In genomic region chr2:73987109-73987947, GRCh38 we compare ENCODE assay signal across 8 cellular contexts. TPM values are rescaled to one million over a fixed set of nuclear protein-coding genes. Genes with fewer than 3 reads are reported as not detected.
A peak's percentile ranks its signal among the peaks of the same experiment; 100 is the strongest.
DNase-seq lines count a peak whose midpoint lies in the region; ATAC-seq, FAIRE-seq and TF ChIP-seq lines count a peak whose summit lies in the region.

No MANE protein-coding gene starts in this region.

- peak overlapping the region; percentile 93 for H3K4me2 ChIP-seq in GM23338
- peak overlapping the region; percentile 88 for H3K4me2 ChIP-seq in SK-N-SH

- peaks cover 46% of the 10 kb centered on the region for H3K4me1 ChIP-seq in GM23338 (ENCODE audit: insufficient read depth)
- H3K4me1 ChIP-seq in SK-N-SH (ENCODE audit: control insufficient read depth in 1 of 2, insufficient read depth in 2 of 2, low read depth in 1 of 2, low read length in 1 of 2): peaks cover 6 to 46% of the 10 kb centered on the region in 2 experiments; a peak in 3 of 4 replicates
- H3K4me1 ChIP-seq in upper lobe of right lung: peaks cover 57% of the 10 kb centered on the region

- H3K27me3 Mint-ChIP-seq in GM23338 (ENCODE audit: insufficient read depth, low read depth, poor library complexity): peaks cover 36% of the 10 kb centered on the region

- H3K9me2 ChIP-seq in GM23338 (ENCODE audit: insufficient read depth) (no peaks in the 10 kb centered on the region), SK-N-SH (no peaks in the 10 kb centered on the region)

- peaks cover 26% of the 10 kb centered on the region for H3K27me3 ChIP-seq in GM23338 (ENCODE audit: insufficient read depth)
- H3K27me3 ChIP-seq in SK-N-SH (ENCODE audit: insufficient read depth): no peaks in the 10 kb centered on the region
- no peaks in the 10 kb centered on the region for H3K27me3 ChIP-seq in upper lobe of right lung

- no peak overlapping the region for H3K9ac ChIP-seq in SK-N-SH

- H3K36me3 Mint-ChIP-seq in GM23338 (ENCODE audit: low read depth): peaks cover 43% of the 10 kb centered on the region

- H3K27ac ChIP-seq in GM23338 (ENCODE audit: low read depth) (no peak overlapping the region), SK-N-SH (ENCODE audit: low read depth in 2 of 2, low read length in 1 of 2) (0 out of 4 replicates have a peak overlapping the region, but pooled peaks of 1 of the 2 experiments have one; percentile 34), upper lobe of right lung (no peak overlapping the region)

- DNase-seq in GM23338 (ENCODE audit: low spot score) (peak; percentile 32), SK-N-SH (peak; percentile 62), choroid plexus epithelial cell (ENCODE audit: low read depth) (peak; percentile 52), midbrain (lab: John Stamatoyannopoulos, UW) (peak; percentile 60), upper lobe of right lung (peak; percentile 77), HTR-8/SVneo (ENCODE audit: insufficient read length, low spot score) (no peak)

- H4K20me1 ChIP-seq in GM23338 (replicated peaks; ENCODE audit: insufficient read depth) (peaks cover 38% of the 10 kb centered on the region), SK-N-SH (ENCODE audit: insufficient read depth) (peaks cover 11% of the 10 kb centered on the region; the same call in 1 of the 2 replicates)

- ATAC-seq in GM23338: peak; percentile 8
- ATAC-seq in upper lobe of right lung: peak; percentile 39
- ATAC-seq in GM21737 (IDR thresholded peaks at IDR 0.05; ENCODE audit: unreplicated experiment): no peak
- ATAC-seq in GM21786 (IDR thresholded peaks at IDR 0.05; ENCODE audit: unreplicated experiment): no peak

- H3K4me1 Mint-ChIP-seq in GM23338: peaks cover 52% of the 10 kb centered on the region

- TF ChIP-seq RAD21 in SK-N-SH (IDR thresholded peaks at IDR 0.05; ENCODE audit: low read length): peak; percentile 59

- no peak for TF ChIP-seq EP300 in SK-N-SH (IDR thresholded peaks at IDR 0.05; ENCODE audit: borderline replicate concordance in 1 of 2, low read depth in 1 of 2, low read length in 1 of 2)

- H3K9me3 Mint-ChIP-seq in GM23338: no peaks in the 10 kb centered on the region

- H3F3A ChIP-seq in GM23338 (replicated peaks; ENCODE audit: low read depth) (peaks cover 22% of the 10 kb centered on the region), SK-N-SH (replicated peaks; ENCODE audit: insufficient read depth) (peaks cover 13% of the 10 kb centered on the region)

- CTCF ChIA-PET in SK-N-SH (lab: Yijun Ruan, JAX): interaction anchor here (0.9 to 2.4 kb wide), 16 partner anchors 9 to 164 kb away, joined by 3 to 14 read pairs (median 4); no protein-coding TSS in a partner anchor

- H2AFZ ChIP-seq in GM23338: no peak overlapping the region
- H2AFZ ChIP-seq in SK-N-SH (ENCODE audit: low read depth): no peak overlapping the region

- WGBS in SK-N-SH (ENCODE audit: low lambda C conversion rate): 48% methylated on average over 24 of the region's 24 CpGs

- TF ChIP-seq CTCF in GM23338 (conservative IDR thresholded peaks at IDR 0.05; ENCODE audit: low read depth in 2 of 2) (peak in 1 of 2 experiments; percentile 25; a peak in 2 of 4 replicates), SK-N-SH (IDR thresholded peaks at IDR 0.05) (peak; percentile 45), choroid plexus epithelial cell (conservative IDR thresholded peaks at IDR 0.05; ENCODE audit: low read depth, low read length) (peak; percentile 54), upper lobe of right lung (IDR thresholded peaks at IDR 0.05) (peak; percentile 38)

- H3K9me3 ChIP-seq in SK-N-SH (no peaks in the 10 kb centered on the region), upper lobe of right lung (no peaks in the 10 kb centered on the region)

- peak overlapping the region; percentile 81 for H3K4me3 Mint-ChIP-seq in GM23338

- POLR2A ChIA-PET in SK-N-SH (lab: Yijun Ruan, JAX): interaction anchor here (1.1 to 2.5 kb wide), 5 partner anchors 13 to 164 kb away, joined by 3 to 11 read pairs (median 5); no protein-coding TSS in a partner anchor

- H3K36me3 ChIP-seq in GM23338 (ENCODE audit: insufficient read depth) (peaks cover 5% of the 10 kb centered on the region; the same call in 1 of the 2 replicates), SK-N-SH (replicated peaks in 1 of 2; ENCODE audit: control insufficient read depth in 1 of 2, insufficient read depth in 2 of 2, low read length in 1 of 2) (peaks cover 3 to 7% of the 10 kb centered on the region in 2 experiments), upper lobe of right lung (no peaks in the 10 kb centered on the region)

- no peak overlapping the region for H3K27ac Mint-ChIP-seq in GM23338

- no peak for FAIRE-seq in HTR-8/SVneo (lab: Jason Lieb, UNC)

- intact Hi-C loops in upper lobe of right lung (cut with DNase I): no loop called here

- H3K4me3 ChIP-seq in GM23338 (peak overlapping the region; percentile 38), SK-N-SH (ENCODE audit: low read depth in 2 of 2, low read length in 1 of 2) (peak overlapping the region; percentile 41 to 42), choroid plexus epithelial cell (ENCODE audit: low read depth, low read length) (no peak overlapping the region), upper lobe of right lung (peak overlapping the region; percentile 68)

- peaks cover 64% of the 10 kb centered on the region for H3K79me2 ChIP-seq in GM23338 (replicated peaks; ENCODE audit: insufficient read depth)
- H3K79me2 ChIP-seq in SK-N-SH (ENCODE audit: insufficient read depth): peaks cover 39% of the 10 kb centered on the region; the same call in 1 of the 2 replicates

TF ChIP-seq in GM23338, 12 proteins besides CTCF, POLR2A, EP300 and RAD21:
- TF ChIP-seq, protein P1, sequence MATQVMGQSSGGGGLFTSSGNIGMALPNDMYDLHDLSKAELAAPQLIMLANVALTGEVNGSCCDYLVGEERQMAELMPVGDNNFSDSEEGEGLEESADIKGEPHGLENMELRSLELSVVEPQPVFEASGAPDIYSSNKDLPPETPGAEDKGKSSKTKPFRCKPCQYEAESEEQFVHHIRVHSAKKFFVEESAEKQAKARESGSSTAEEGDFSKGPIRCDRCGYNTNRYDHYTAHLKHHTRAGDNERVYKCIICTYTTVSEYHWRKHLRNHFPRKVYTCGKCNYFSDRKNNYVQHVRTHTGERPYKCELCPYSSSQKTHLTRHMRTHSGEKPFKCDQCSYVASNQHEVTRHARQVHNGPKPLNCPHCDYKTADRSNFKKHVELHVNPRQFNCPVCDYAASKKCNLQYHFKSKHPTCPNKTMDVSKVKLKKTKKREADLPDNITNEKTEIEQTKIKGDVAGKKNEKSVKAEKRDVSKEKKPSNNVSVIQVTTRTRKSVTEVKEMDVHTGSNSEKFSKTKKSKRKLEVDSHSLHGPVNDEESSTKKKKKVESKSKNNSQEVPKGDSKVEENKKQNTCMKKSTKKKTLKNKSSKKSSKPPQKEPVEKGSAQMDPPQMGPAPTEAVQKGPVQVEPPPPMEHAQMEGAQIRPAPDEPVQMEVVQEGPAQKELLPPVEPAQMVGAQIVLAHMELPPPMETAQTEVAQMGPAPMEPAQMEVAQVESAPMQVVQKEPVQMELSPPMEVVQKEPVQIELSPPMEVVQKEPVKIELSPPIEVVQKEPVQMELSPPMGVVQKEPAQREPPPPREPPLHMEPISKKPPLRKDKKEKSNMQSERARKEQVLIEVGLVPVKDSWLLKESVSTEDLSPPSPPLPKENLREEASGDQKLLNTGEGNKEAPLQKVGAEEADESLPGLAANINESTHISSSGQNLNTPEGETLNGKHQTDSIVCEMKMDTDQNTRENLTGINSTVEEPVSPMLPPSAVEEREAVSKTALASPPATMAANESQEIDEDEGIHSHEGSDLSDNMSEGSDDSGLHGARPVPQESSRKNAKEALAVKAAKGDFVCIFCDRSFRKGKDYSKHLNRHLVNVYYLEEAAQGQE (IDR thresholded peaks at IDR 0.05; ENCODE audit: unreplicated experiment): peak; percentile 53
- TF ChIP-seq POLR2AphosphoS5 (IDR thresholded peaks at IDR 0.05; ENCODE audit: low read depth): no peak

TF ChIP-seq in SK-N-SH, 30 proteins besides CTCF, POLR2A, EP300 and RAD21 (continues in another document):
- peak; percentile 45 for TF ChIP-seq SMC3 (IDR thresholded peaks at IDR 0.05; ENCODE audit: low read depth, low read length)
- TF ChIP-seq, protein P2, sequence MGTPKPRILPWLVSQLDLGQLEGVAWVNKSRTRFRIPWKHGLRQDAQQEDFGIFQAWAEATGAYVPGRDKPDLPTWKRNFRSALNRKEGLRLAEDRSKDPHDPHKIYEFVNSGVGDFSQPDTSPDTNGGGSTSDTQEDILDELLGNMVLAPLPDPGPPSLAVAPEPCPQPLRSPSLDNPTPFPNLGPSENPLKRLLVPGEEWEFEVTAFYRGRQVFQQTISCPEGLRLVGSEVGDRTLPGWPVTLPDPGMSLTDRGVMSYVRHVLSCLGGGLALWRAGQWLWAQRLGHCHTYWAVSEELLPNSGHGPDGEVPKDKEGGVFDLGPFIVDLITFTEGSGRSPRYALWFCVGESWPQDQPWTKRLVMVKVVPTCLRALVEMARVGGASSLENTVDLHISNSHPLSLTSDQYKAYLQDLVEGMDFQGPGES (IDR thresholded peaks at IDR 0.05; ENCODE audit: low read depth, low read length): no peak
- TF ChIP-seq EZH2phosphoT487 (IDR thresholded peaks at IDR 0.05; ENCODE audit: borderline replicate concordance, low read depth): no peak
- TF ChIP-seq SIN3A (IDR thresholded peaks at IDR 0.05; ENCODE audit: borderline replicate concordance, low read depth, low read length): peak; percentile 59; the same call in 1 of the 2 replicates
- 0 out of 2 replicates have a peak, but pooled peaks have one; percentile 11 for TF ChIP-seq MXI1 (IDR thresholded peaks at IDR 0.05; ENCODE audit: low read depth, low read length)

RNA-seq across cellular contexts. Expression of gene TET3, which starts 2.6 kb away (rescaled TPM):
- total RNA-seq in GM23338 (2014; rRNA removed; shearing (Covaris generic)): 18.3 and 19.9 TPM in 2 replicates
- polyA plus RNA-seq in GM23338 (2016; fragmentation: Nextera tagmentation; extraction: Ambion mirVana): 3.6 and 3.8 TPM in 2 replicates
- 1.6 TPM in 2 replicates for polyA plus RNA-seq in SK-N-SH (2012; rRNA removed)
- 1.5 and 1.6 TPM in 2 replicates for polyA plus RNA-seq in SK-N-SH (2012; cell fraction: cytosol; rRNA removed)
- polyA plus RNA-seq in SK-N-SH (2012; cell fraction: nucleus; rRNA removed): 7.2 and 8.0 TPM in 2 replicates
- 19.9 TPM for total RNA-seq in upper lobe of right lung

Comparison
In these comparisons a context has a peak if more than half of its experiments do, and no peak if none do; other contexts are left out.
1. ATAC-seq: peak in GM23338 (single experiment) and upper lobe of right lung (single experiment); none in GM21737 (single experiment) and GM21786 (single experiment).